ENCODE assay signal across 20 cellular contexts in the genomic region with DNA sequence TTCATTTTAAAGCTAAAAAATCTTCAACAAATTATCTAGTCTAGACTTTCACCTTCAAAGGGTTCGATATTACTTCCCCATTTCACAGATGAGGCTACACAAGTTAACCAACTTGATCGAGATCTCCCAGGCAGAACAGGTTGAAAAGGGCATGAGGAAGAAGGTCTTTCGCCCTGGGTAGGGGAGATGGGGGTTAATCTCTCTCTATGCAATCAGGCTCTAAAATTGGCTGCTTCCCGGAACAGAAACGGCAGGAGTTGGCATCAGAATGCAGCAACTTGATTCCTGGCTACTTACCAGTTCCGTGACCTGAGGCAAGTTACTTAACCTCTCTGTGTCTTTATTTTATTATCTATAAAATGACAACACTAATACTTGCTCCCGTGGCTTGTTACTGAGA. TPM values are rescaled to one million over a fixed set of nuclear protein-coding genes. Genes with fewer than 3 reads are reported as not detected.
DNase-seq lines count a peak whose midpoint lies in the region; ATAC-seq, FAIRE-seq and TF ChIP-seq lines count a peak whose summit lies in the region.
"Had no signal": no experiment of that assay in that cellular context is flagged by ENCODE, and none has a peak within 500 bp of the region (broad histone marks: within the 10 kb centered on the region; RNA-seq: fewer than 3 reads in every experiment).

No MANE protein-coding gene starts in this region.

- no peak for ATAC-seq in activated CD4-positive, CD25-positive, alpha-beta regulatory T cell treated with anti-CD3 and anti-CD28 coated beads, Interleukin-2, amount 50 U/mL, for 24 hours
- ATAC-seq in HG02588 (IDR thresholded peaks at IDR 0.05; ENCODE audit: unreplicated experiment) = no peak

- DNase-seq in GM12891 (ENCODE audit: insufficient read length, low spot score) = no peak
- DNase-seq in KBM-7 = peak; percentile 28
- DNase-seq in myocyte (ENCODE audit: low read depth) = peak; percentile 34
- DNase-seq in AG08396 (ENCODE audit: low spot score) = no peak
- DNase-seq: head of caudate nucleus; left ventricle myocardium inferior; NCI-H1105; NCI-H2107; NCI-H524 treated with DMSO at 0.1 percent for 48 hours; SHP77 treated with DMSO at 0.1 percent for 48 hours; stimulated activated CD4-positive, alpha-beta T cell treated with anti-CD3 and anti-CD28 coated beads, Interleukin-4, amount 100 ng/mL, for 24 hours had no signal

- peak; percentile 28 for FAIRE-seq in GM12891 (lab: Jason Lieb, UNC)
- FAIRE-seq: bronchial epithelial cell had no signal

- TF ChIP-seq POLR2A in GM12891 (IDR thresholded peaks at IDR 0.05; ENCODE audit: low read depth, low read length) (no peak), Raji (IDR thresholded peaks at IDR 0.05; ENCODE audit: insufficient read depth, low read depth, low read length) (peak; percentile 50; the same call in 1 of the 2 replicates)

- in situ Hi-C loops in KBM-7 (cut with MboI; ENCODE audit: low pct_unique_long_range_greater_than_20kb, low sequenced_read_pairs) = no loop called here

TF ChIP-seq in GM12891, 5 proteins besides CTCF, POLR2A, EP300 and RAD21:
- TF ChIP-seq TAF1 (IDR thresholded peaks at IDR 0.05; ENCODE audit: low read depth, low read length) (no peak), POU2F2 (IDR thresholded peaks at IDR 0.05; ENCODE audit: low read depth, low read length) (no peak), PAX5 (IDR thresholded peaks at IDR 0.05; ENCODE audit: insufficient read depth, low read length, severe bottlenecking) (no peak), SPI1 (IDR thresholded peaks at IDR 0.05; ENCODE audit: low read depth, low read length) (no peak), POLR2AphosphoS5 (IDR thresholded peaks at IDR 0.05; ENCODE audit: low read depth, low read length) (no peak)

RNA-seq across cellular contexts. Expression of a gene that starts 2.4 kb away (rescaled TPM):
- polyA plus RNA-seq in GM12891 (2012; ENCODE audit: low read depth, missing spikeins) = not detected
- total RNA-seq in myocyte = not detected in 2 replicates
- polyA plus RNA-seq in myocyte (2012) = not detected
- total RNA-seq: bronchial epithelial cell, Daoy, mucosa of gallbladder, stomach, upper lobe of left lung had no signal
- polyA plus RNA-seq: IgD-negative memory B cell, stomach had no signal

RNA-seq across cellular contexts. Expression of a gene that starts 26.9 kb away (rescaled TPM):
- polyA plus RNA-seq in GM12891 (2012; ENCODE audit: low read depth, missing spikeins) = 28.4 TPM
- 147 and 173 TPM in 2 replicates for total RNA-seq in myocyte
- 239 TPM for polyA plus RNA-seq in myocyte (2012)

Comparison
In these comparisons a context has a peak if more than half of its experiments do, and no peak if none do; other contexts are left out.
1. DNase-seq: peak in KBM-7 (single experiment) and myocyte (single experiment); none in GM12891 (single experiment) and AG08396 (single experiment).